Comparison of ENCODE assay signal across 8 cellular contexts in the genomic region with DNA sequence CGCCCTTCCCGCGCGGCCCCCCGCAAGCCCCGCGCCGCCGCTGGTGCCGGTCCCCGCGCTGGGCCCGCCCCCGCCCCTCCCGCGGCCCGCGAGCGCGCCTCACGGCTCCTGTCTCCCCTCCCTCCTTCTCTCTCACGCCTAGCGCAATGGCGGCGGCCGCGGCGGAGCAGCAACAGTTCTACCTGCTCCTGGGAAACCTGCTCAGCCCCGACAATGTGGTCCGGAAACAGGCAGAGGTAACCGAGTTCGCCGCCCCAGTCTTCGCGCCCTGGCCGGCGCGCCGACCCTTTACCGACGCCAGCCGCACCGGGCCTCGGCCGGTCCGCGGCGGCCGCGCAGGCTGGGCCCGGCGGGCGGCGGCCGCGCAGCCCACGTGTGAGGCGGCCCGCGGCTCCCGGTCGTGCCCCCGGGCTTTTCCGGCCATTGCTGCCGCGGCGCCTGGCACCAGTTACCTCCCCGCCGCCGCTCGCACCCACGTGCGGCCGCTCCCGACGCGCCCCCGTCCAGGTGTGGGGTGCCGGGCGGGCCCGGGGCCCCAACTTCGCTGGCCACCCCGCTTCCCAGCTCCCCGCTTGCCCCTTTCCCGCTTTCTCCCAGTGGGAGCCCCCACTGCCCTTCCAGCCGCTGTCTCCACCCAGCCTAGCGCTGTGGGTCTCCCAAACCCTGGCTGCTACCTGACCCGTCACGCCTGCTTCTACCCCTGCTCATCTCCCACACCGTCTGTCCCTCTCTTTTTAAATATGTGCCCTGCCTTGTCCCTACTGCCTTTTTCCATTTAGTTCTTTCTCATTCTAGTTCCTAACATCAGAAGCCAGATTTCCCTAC. TPM values are rescaled to one million over a fixed set of nuclear protein-coding genes. Genes with fewer than 3 reads are reported as not detected.
DNase-seq lines count a peak whose midpoint lies in the region; ATAC-seq and TF ChIP-seq lines count a peak whose summit lies in the region.

No MANE protein-coding gene starts in this region.

- H3K36me3 ChIP-seq in neural cell (ENCODE audit: insufficient read depth, low read length): no peaks in the 10 kb centered on the region

- TF ChIP-seq CTCF in fibroblast of the aortic adventitia (IDR thresholded peaks at IDR 0.05; ENCODE audit: insufficient read depth, low read length) (no peak), neural cell (IDR thresholded peaks at IDR 0.05; ENCODE audit: poor library complexity, severe bottlenecking) (no peak)

- no peak for TF ChIP-seq RAD21 in neural cell (conservative IDR thresholded peaks at IDR 0.05)

- peak; percentile 32 for ATAC-seq in GM21737 (IDR thresholded peaks at IDR 0.05; ENCODE audit: unreplicated experiment)
- ATAC-seq in activated CD8-positive, alpha-beta memory T cell treated with anti-CD3 and anti-CD28 coated beads, Interleukin-2, amount 10 ng/mL, durations not matched to agents 7 days and 5 days: peak; percentile 40

- peaks cover 39% of the 10 kb centered on the region for H3K79me2 ChIP-seq in neural cell (replicated peaks; ENCODE audit: insufficient read depth, low read length)

- peaks cover 3% of the 10 kb centered on the region for H3F3A ChIP-seq in neural cell (ENCODE audit: insufficient read depth, low read length, poor library complexity, severe bottlenecking)

- no peaks in the 10 kb centered on the region for H4K20me1 ChIP-seq in neural cell (ENCODE audit: insufficient read depth)

- H3K36me3 Mint-ChIP-seq in activated CD8-positive, alpha-beta memory T cell treated with anti-CD3 and anti-CD28 coated beads, Interleukin-2, amount 10 ng/mL, durations not matched to agents 7 days and 5 days: peaks cover 6% of the 10 kb centered on the region

- H3K9ac ChIP-seq in neural cell (ENCODE audit: low read length): peak overlapping the region; percentile 63

- H3K27ac ChIP-seq in neural cell (ENCODE audit: low read length): no peak overlapping the region

- no peaks in the 10 kb centered on the region for H3K9me3 ChIP-seq in neural cell (ENCODE audit: low read length)

- peaks cover 33% of the 10 kb centered on the region for H3K4me1 Mint-ChIP-seq in activated CD8-positive, alpha-beta memory T cell treated with anti-CD3 and anti-CD28 coated beads, Interleukin-2, amount 10 ng/mL, durations not matched to agents 7 days and 5 days

- no peaks in the 10 kb centered on the region for H3K27me3 ChIP-seq in neural cell (ENCODE audit: insufficient read depth, low read depth, low read length)

- peak overlapping the region; percentile 18 for H2AFZ ChIP-seq in neural cell (ENCODE audit: low read depth, low read length)

- H3K27ac Mint-ChIP-seq in activated CD8-positive, alpha-beta memory T cell treated with anti-CD3 and anti-CD28 coated beads, Interleukin-2, amount 10 ng/mL, durations not matched to agents 7 days and 5 days: peak overlapping the region; percentile 87

- H3K4me2 ChIP-seq in neural cell (ENCODE audit: low read length): peak overlapping the region; percentile 56

- no peaks in the 10 kb centered on the region for H3K27me3 Mint-ChIP-seq in activated CD8-positive, alpha-beta memory T cell treated with anti-CD3 and anti-CD28 coated beads, Interleukin-2, amount 10 ng/mL, durations not matched to agents 7 days and 5 days

- H3K4me3 Mint-ChIP-seq in activated CD8-positive, alpha-beta memory T cell treated with anti-CD3 and anti-CD28 coated beads, Interleukin-2, amount 10 ng/mL, durations not matched to agents 7 days and 5 days: peak overlapping the region; percentile 95

- H3K4me3 ChIP-seq in Jurkat, Clone E6-1 (ENCODE audit: low read length): peak overlapping the region; percentile 91
- H3K4me3 ChIP-seq in fibroblast of the aortic adventitia (ENCODE audit: low read depth, low read length) (peak overlapping the region; percentile 85), neural cell (ENCODE audit: low read length) (peak overlapping the region; percentile 69)

- peak; percentile 56 for DNase-seq in NCI-H82 (lab: John Stamatoyannopoulos, UW)
- no peak for DNase-seq in NCI-H82 treated with DMSO at 0.1 percent for 48 hours (lab: John Stamatoyannopoulos, UW; ENCODE audit: unreplicated experiment)
- DNase-seq in Jurkat, Clone E6-1 (ENCODE audit: low read depth, low spot score): peak; percentile 66
- no peak for DNase-seq in activated CD8-positive, alpha-beta memory T cell treated with anti-CD3 and anti-CD28 coated beads, Interleukin-2, amount 10 ng/mL, durations not matched to agents 7 days and 5 days
- DNase-seq in fibroblast of the aortic adventitia (ENCODE audit: low read depth): no peak
- no peak for DNase-seq in T1000 (lab: John Stamatoyannopoulos, UW)

- CTCF ChIA-PET in activated CD8-positive, alpha-beta memory T cell treated with anti-CD3 and anti-CD28 coated beads, Interleukin-2, amount 10 ng/mL, durations not matched to agents 7 days and 5 days (lab: Charles Lee): no interaction called here

- no peak for TF ChIP-seq EP300 in neural cell (conservative IDR thresholded peaks at IDR 0.05; ENCODE audit: poor library complexity, severe bottlenecking)

- H3K9me2 ChIP-seq in neural cell (ENCODE audit: insufficient read depth, low read length): no peaks in the 10 kb centered on the region

- H3K9me3 Mint-ChIP-seq in activated CD8-positive, alpha-beta memory T cell treated with anti-CD3 and anti-CD28 coated beads, Interleukin-2, amount 10 ng/mL, durations not matched to agents 7 days and 5 days (ENCODE audit: low read depth): no peaks in the 10 kb centered on the region

TF ChIP-seq in neural cell, 6 proteins besides CTCF, POLR2A, EP300 and RAD21:
- TF ChIP-seq MXI1 (conservative IDR thresholded peaks at IDR 0.05; ENCODE audit: poor library complexity, severe bottlenecking) (peak; percentile 89), TAF1 (IDR thresholded peaks at IDR 0.05; ENCODE audit: low read depth) (peak; percentile 67), SMC3 (conservative IDR thresholded peaks at IDR 0.05; ENCODE audit: poor library complexity) (no peak), EZH2 (IDR thresholded peaks at IDR 0.05; ENCODE audit: borderline replicate concordance, insufficient read depth, low read length, poor library complexity, severe bottlenecking) (no peak), REST (IDR thresholded peaks at IDR 0.05; ENCODE audit: borderline replicate concordance) (peak; percentile 45), POLR2AphosphoS5 (IDR thresholded peaks at IDR 0.05) (no peak)

RNA-seq across cellular contexts. Expression of gene IPO5, which starts 23.3 kb away (rescaled TPM):
- polyA plus RNA-seq in Jurkat, Clone E6-1 (2012; ENCODE audit: insufficient read depth, insufficient read length): 120 TPM
- total RNA-seq in activated CD8-positive, alpha-beta memory T cell treated with anti-CD3 and anti-CD28 coated beads, Interleukin-2, amount 10 ng/mL, durations not matched to agents 7 days and 5 days: 100 to 1,000 TPM; 101 to 136 TPM
- 212 and 286 TPM in 2 replicates for total RNA-seq in fibroblast of the aortic adventitia (ENCODE audit: low replicate concordance)
- 74.7 and 83.4 TPM in 2 replicates for polyA plus RNA-seq in neural cell
- 205 and 217 TPM in 2 replicates for polyA minus RNA-seq in neural cell

Comparison
In these comparisons a context has a peak if more than half of its experiments do, and no peak if none do; other contexts are left out.
1. DNase-seq: peak in NCI-H82 (single experiment) and Jurkat, Clone E6-1 (single experiment); none in NCI-H82 treated with DMSO at 0.1 percent for 48 hours (single experiment), activated CD8-positive, alpha-beta memory T cell treated with anti-CD3 and anti-CD28 coated beads, Interleukin-2, amount 10 ng/mL, durations not matched to agents 7 days and 5 days (single experiment), fibroblast of the aortic adventitia (single experiment) and T1000 (single experiment).
2. Peak in every context shown above with its lines, with median percentiles within 50 percentile points of each other: H3K4me3 ChIP-seq.